8 cellular contexts compared by ENCODE assay signal in the genomic region with DNA sequence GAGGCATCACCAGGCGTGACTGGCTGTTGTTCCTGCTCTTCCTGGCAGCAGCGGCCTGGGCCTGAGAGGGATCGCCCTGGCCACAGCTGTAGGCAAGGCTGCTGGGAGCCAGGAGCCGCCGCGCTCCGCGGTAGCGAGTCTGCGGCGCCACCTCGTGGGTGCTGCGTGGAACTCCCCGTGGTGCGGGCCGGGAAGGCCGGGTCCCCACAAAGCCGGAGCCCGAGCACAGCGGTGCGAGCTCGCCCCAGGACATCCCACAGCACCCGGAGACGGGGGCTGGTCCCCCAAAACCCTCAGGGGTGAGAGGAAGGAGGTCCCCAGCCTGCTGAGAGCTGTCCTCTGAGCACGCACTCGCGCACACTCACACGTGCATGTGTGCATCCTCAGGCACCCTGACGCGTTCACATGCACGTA.
DNase-seq lines count a peak whose midpoint lies in the region; TF ChIP-seq lines count a peak whose summit lies in the region.
"Not testable (repeated sequence)": the region's sequence is repeated elsewhere in the genome, so short reads cannot be mapped to it uniquely, and the experiment has no call there.

No MANE protein-coding gene starts in this region.

- DNase-seq in Calu3 = peak; percentile 73
- DNase-seq in MG63 = peak; percentile 89
- peak; percentile 11 to 44 for DNase-seq in activated CD4-positive, alpha-beta T cell treated with anti-CD3 and anti-CD28 coated beads for 24 hours (ENCODE audit: low read depth in 2 of 2)
- peak; percentile 73 for DNase-seq in adipocyte (ENCODE audit: low read depth)
- peak; percentile 62 to 75 for DNase-seq in fibroblast of lung (ENCODE audit: low read depth in 2 of 2)
- peak; percentile 55 to 89 for DNase-seq in lower leg skin (ENCODE audit: low spot score in 2 of 2)
- not testable (repeated sequence) for DNase-seq in retinal pigment epithelial cell (ENCODE audit: low read depth)
- peak; percentile 52 for DNase-seq in stromal cell of bone marrow (ENCODE audit: low read depth)

- H3K9ac ChIP-seq in adipocyte (ENCODE audit: low read length); fibroblast of lung (ENCODE audit: insufficient read depth, low read length): not testable (repeated sequence)

- not testable (repeated sequence) for H2AFZ ChIP-seq in fibroblast of lung (ENCODE audit: low read length)

- H3K27me3 ChIP-seq in MG63; adipocyte (replicated peaks; ENCODE audit: control insufficient read depth, insufficient read depth, low read length); fibroblast of lung (ENCODE audit: control insufficient read depth, insufficient read depth, low read length): not testable (repeated sequence)

- H3K27ac ChIP-seq in fibroblast of lung (ENCODE audit: insufficient read depth, low read length) = not testable (repeated sequence)

- not testable (repeated sequence) for H3K27ac Mint-ChIP-seq in Calu3 (ENCODE audit: unreplicated experiment)

- H3K36me3 Mint-ChIP-seq in Calu3 (ENCODE audit: insufficient read depth, unreplicated experiment) = not testable (repeated sequence)

- H3K4me1 Mint-ChIP-seq in Calu3 (ENCODE audit: low read depth, unreplicated experiment) = not testable (repeated sequence)

- 19 to 20% methylated on average over 28 to 31 of the region's 31 CpGs for WGBS in lower leg skin, 2 donors

- BruUV-seq in Calu3 (replicated peaks; lab: Mats Ljungman, UMichigan) = not testable (repeated sequence)

- not testable (repeated sequence) for H3K4me3 Mint-ChIP-seq in Calu3 (ENCODE audit: low read depth, unreplicated experiment)

- TF ChIP-seq POLR2A in lower leg skin (IDR thresholded peaks at IDR 0.05) = not testable (repeated sequence)

- not testable (repeated sequence) for TF ChIP-seq CTCF in Calu3 (IDR thresholded peaks at IDR 0.05; ENCODE audit: unreplicated experiment); lower leg skin (IDR thresholded peaks at IDR 0.05)
- TF ChIP-seq CTCF in fibroblast of lung (conservative IDR thresholded peaks at IDR 0.05 in 1 of 2, IDR thresholded peaks at IDR 0.05 in 1 of 2; ENCODE audit: low read depth in 1 of 2, low read length in 2 of 2) (peak; percentile 39), retinal pigment epithelial cell (conservative IDR thresholded peaks at IDR 0.05; ENCODE audit: low read depth, low read length) (peak; percentile 50)

- not testable (repeated sequence) for H3K4me1 ChIP-seq in adipocyte (ENCODE audit: control insufficient read depth, insufficient read depth, low read length); fibroblast of lung (ENCODE audit: control insufficient read depth, extremely low read depth, insufficient read depth, low read length)

- not testable (repeated sequence) for H3K4me3 ChIP-seq in MG63; adipocyte (ENCODE audit: low read length); fibroblast of lung (replicated peaks in 1 of 4; ENCODE audit: control extremely low read depth in 1 of 4, insufficient read depth in 1 of 4, low read depth in 3 of 4, low read length in 4 of 4); lower leg skin (ENCODE audit: low read depth, poor library complexity, severe bottlenecking); retinal pigment epithelial cell (ENCODE audit: low read length)

- CTCF ChIA-PET in Calu3 (lab: Charles Lee) = not testable (repeated sequence)

- not testable (repeated sequence) for H3K79me2 ChIP-seq in fibroblast of lung (ENCODE audit: control insufficient read depth, insufficient read depth, low read length)

- not testable (repeated sequence) for H4K20me1 ChIP-seq in fibroblast of lung (ENCODE audit: control insufficient read depth, extremely low read depth, insufficient read depth, low read length)

- H3K36me3 ChIP-seq in MG63; adipocyte (ENCODE audit: control insufficient read depth, insufficient read depth, low read length, severe bottlenecking); fibroblast of lung (ENCODE audit: control insufficient read depth, insufficient read depth, low read length): not testable (repeated sequence)

- H3K9me3 Mint-ChIP-seq in Calu3 (ENCODE audit: low read depth, unreplicated experiment) = not testable (repeated sequence)

- intact Hi-C loops in Calu3 (cut with micrococcal nuclease; ENCODE audit: unreplicated experiment); lower leg skin (cut with DNase I; ENCODE audit: low total_unique reads): not testable (repeated sequence)

- not testable (repeated sequence) for H3K9me3 ChIP-seq in MG63; adipocyte (ENCODE audit: control insufficient read depth, low read length); fibroblast of lung (ENCODE audit: control insufficient read depth, insufficient read depth, low read depth, low read length)

- H3K27me3 Mint-ChIP-seq in Calu3 (ENCODE audit: unreplicated experiment) = not testable (repeated sequence)

- not testable (repeated sequence) for H3K4me2 ChIP-seq in fibroblast of lung (ENCODE audit: extremely low read depth, insufficient read depth, low read length)
